In genomic region chr3:77072232-77072631, GRCh38 we compare ENCODE assay signal across 20 cellular contexts. TPM values are rescaled to one million over a fixed set of nuclear protein-coding genes. Genes with fewer than 3 reads are reported as not detected.
"Had no signal": no experiment of that assay in that cellular context is flagged by ENCODE, and none has a peak within 500 bp of the region (broad histone marks: within the 10 kb centered on the region; RNA-seq: fewer than 3 reads in every experiment).

No MANE protein-coding gene starts in this region.

- DNase-seq: Kasumi-1, KG1, MV-4-11, NCI-H1048, NCI-H1436 treated with DMSO at 0.1 percent for 48 hours, NCI-H1694, NCI-H187 treated with DMSO at 0.1 percent for 48 hours, NCI-H2029 treated with DMSO at 0.1 percent for 48 hours, NCI-H2171 treated with DMSO at 0.1 percent for 48 hours, NCI-H345, NCI-H446 treated with DMSO at 0.1 percent for 48 hours, NCI-H510A treated with DMSO at 0.1 percent for 48 hours, NCI-H526, PC-3, SHP77, SK-N-SH, SW 1271 had no signal

- H3K9ac ChIP-seq: SK-N-SH had no signal

- H3K9me3 ChIP-seq: SK-N-SH had no signal

- H3K4me2 ChIP-seq: SK-N-SH had no signal

- H3K9me2 ChIP-seq: SK-N-SH had no signal

- H3K27ac ChIP-seq: RWPE1 had no signal

- ATAC-seq: Panc1, PC-3 had no signal

RNA-seq across cellular contexts. Expression of gene ROBO2, which starts 32.3 kb away (rescaled TPM):
- total RNA-seq: MCF 10A, PC-3 had no signal
